14 cellular contexts compared by ENCODE assay signal in genomic region chr20:49324306-49324705, GRCh38. TPM values are rescaled to one million over a fixed set of nuclear protein-coding genes. Genes with fewer than 3 reads are reported as not detected.
DNase-seq lines count a peak whose midpoint lies in the region; ATAC-seq lines count a peak whose summit lies in the region.
"Had no signal": no experiment of that assay in that cellular context is flagged by ENCODE, and none has a peak within 500 bp of the region (broad histone marks: within the 10 kb centered on the region; RNA-seq: fewer than 3 reads in every experiment).

No MANE protein-coding gene starts in this region.

- H3K36me3 Mint-ChIP-seq in activated naive CD8-positive, alpha-beta T cell treated with anti-CD3 and anti-CD28 coated beads, Interleukin-2, amount 50 U/mL, for 24 hours (ENCODE audit: low read depth), result no peaks in the 10 kb centered on the region
- H3K36me3 Mint-ChIP-seq in naive thymus-derived CD4-positive, alpha-beta T cell, result no peaks in the 10 kb centered on the region
- no peaks in the 10 kb centered on the region for H3K36me3 Mint-ChIP-seq in immature natural killer cell

- H3K4me3 Mint-ChIP-seq in activated naive CD8-positive, alpha-beta T cell treated with anti-CD3 and anti-CD28 coated beads, Interleukin-2, amount 50 U/mL, for 24 hours, result no peak overlapping the region
- peak overlapping the region in 1 of 10 donors; percentile 32 for H3K4me3 Mint-ChIP-seq in naive thymus-derived CD4-positive, alpha-beta T cell
- no peak overlapping the region for H3K4me3 Mint-ChIP-seq in immature natural killer cell

- H3K9me2 ChIP-seq in GM23248 (ENCODE audit: insufficient read depth), result no peaks in the 10 kb centered on the region

- DNase-seq in GM23248 (no peak), immature natural killer cell (no peak)
- DNase-seq in activated naive CD8-positive, alpha-beta T cell treated with anti-CD3 and anti-CD28 coated beads, Interleukin-2, amount 50 U/mL, for 24 hours, result no peak
- no peak for DNase-seq in naive thymus-derived CD4-positive, alpha-beta T cell
- DNase-seq: activated CD8-positive, alpha-beta memory T cell treated with anti-CD3 and anti-CD28 coated beads, Interleukin-2, amount 50 U/mL, for 48 hours; activated naive CD4-positive, alpha-beta T cell; cerebellar nuclear complex; effector CD8-positive, alpha-beta T cell; NCI-H774; T1000 had no signal

- intact Hi-C loops in naive thymus-derived CD4-positive, alpha-beta T cell (cut with micrococcal nuclease), result no loop called here

- ATAC-seq in activated naive CD8-positive, alpha-beta T cell treated with anti-CD3 and anti-CD28 coated beads, Interleukin-2, amount 50 U/mL, for 24 hours, result no peak
- ATAC-seq in naive thymus-derived CD4-positive, alpha-beta T cell, result peak; percentile 42
- ATAC-seq in HG03108 (IDR thresholded peaks at IDR 0.05; ENCODE audit: unreplicated experiment) (no peak), HG02970 (IDR thresholded peaks at IDR 0.05; ENCODE audit: low FRiP score, unreplicated experiment) (no peak)

- H4K20me1 ChIP-seq in BLaER1 (no peaks in the 10 kb centered on the region), GM23248 (ENCODE audit: insufficient read depth) (no peaks in the 10 kb centered on the region)

- H3K27me3 Mint-ChIP-seq in activated naive CD8-positive, alpha-beta T cell treated with anti-CD3 and anti-CD28 coated beads, Interleukin-2, amount 50 U/mL, for 24 hours, result peaks cover 27% of the 10 kb centered on the region
- H3K27me3 Mint-ChIP-seq in naive thymus-derived CD4-positive, alpha-beta T cell, result peaks cover 17 to 61% (median 31%) of the 10 kb centered on the region in 5 donors
- peaks cover 6 to 13% (median 13%) of the 10 kb centered on the region in 3 donors for H3K27me3 Mint-ChIP-seq in immature natural killer cell (ENCODE audit: low read depth in 3 of 3)

- POLR2A ChIA-PET in naive thymus-derived CD4-positive, alpha-beta T cell (lab: Charles Lee), result no interaction called here

- H3K4me1 ChIP-seq in BLaER1, result peaks cover 17% of the 10 kb centered on the region
- H3K4me1 ChIP-seq in GM23248 (ENCODE audit: insufficient read depth), result peaks cover 19% of the 10 kb centered on the region
- peaks cover 4 to 9% of the 10 kb centered on the region in 2 donors for H3K4me1 ChIP-seq in naive thymus-derived CD4-positive, alpha-beta T cell (ENCODE audit: control insufficient read depth in 2 of 2, insufficient read depth in 2 of 2, low read length in 2 of 2)

- peak overlapping the region; percentile 70 for H3K27ac Mint-ChIP-seq in activated naive CD8-positive, alpha-beta T cell treated with anti-CD3 and anti-CD28 coated beads, Interleukin-2, amount 50 U/mL, for 24 hours
- peak overlapping the region in 3 of 9 donors; percentile 28 to 59 (median 34) for H3K27ac Mint-ChIP-seq in naive thymus-derived CD4-positive, alpha-beta T cell
- peak overlapping the region in 3 of 6 donors; percentile 37 to 77 (median 61) for H3K27ac Mint-ChIP-seq in immature natural killer cell

- in situ Hi-C loops in GM23248 (cut with MboI), result no loop called here

- peak overlapping the region; percentile 42 for H3K4me2 ChIP-seq in BLaER1
- H3K4me2 ChIP-seq in GM23248 (ENCODE audit: unreplicated experiment), result no peak overlapping the region

- H3F3A ChIP-seq in GM23248 (ENCODE audit: insufficient read depth), result peaks cover 20% of the 10 kb centered on the region

- H3K9ac ChIP-seq in BLaER1 (no peak overlapping the region; the same call in 1 of the 2 replicates), GM23248 (peak overlapping the region; percentile 28; the same call in 1 of the 2 replicates)

- H3K27me3 ChIP-seq in BLaER1, result peaks cover 5% of the 10 kb centered on the region; the same call in 1 of the 2 replicates
- peaks cover 15% of the 10 kb centered on the region for H3K27me3 ChIP-seq in GM23248 (replicated peaks; ENCODE audit: insufficient read depth)
- H3K27me3 ChIP-seq in naive thymus-derived CD4-positive, alpha-beta T cell (ENCODE audit: control insufficient read depth in 2 of 2, insufficient read depth in 2 of 2, low read length in 2 of 2), result peaks cover 6 to 15% of the 10 kb centered on the region in 2 donors
- H3K27me3 ChIP-seq: ascending aorta had no signal

- no peaks in the 10 kb centered on the region for H3K36me3 ChIP-seq in BLaER1
- H3K36me3 ChIP-seq in GM23248 (ENCODE audit: low read depth), result no peaks in the 10 kb centered on the region
- H3K36me3 ChIP-seq in naive thymus-derived CD4-positive, alpha-beta T cell (ENCODE audit: control insufficient read depth in 2 of 3, insufficient read depth in 3 of 3, low read length in 3 of 3), result no peaks in the 10 kb centered on the region
- H3K36me3 ChIP-seq: ascending aorta had no signal

- peaks cover 22% of the 10 kb centered on the region for H3K4me1 Mint-ChIP-seq in activated naive CD8-positive, alpha-beta T cell treated with anti-CD3 and anti-CD28 coated beads, Interleukin-2, amount 50 U/mL, for 24 hours
- H3K4me1 Mint-ChIP-seq in naive thymus-derived CD4-positive, alpha-beta T cell, result peaks cover 1 to 25% (median 20%) of the 10 kb centered on the region in 7 donors
- peaks cover 12 to 20% of the 10 kb centered on the region in 2 donors for H3K4me1 Mint-ChIP-seq in immature natural killer cell

- no peak overlapping the region for H3K4me3 ChIP-seq in BLaER1
- H3K4me3 ChIP-seq in GM23248, result no peak overlapping the region
- no peak overlapping the region for H3K4me3 ChIP-seq in naive thymus-derived CD4-positive, alpha-beta T cell (ENCODE audit: low read length)
- H3K4me3 ChIP-seq: ascending aorta had no signal

- WGBS in GM23248 (ENCODE audit: low coverage in 1 of 2, low lambda C conversion rate in 2 of 2, missing lambda C conversion rate in 2 of 2), 2 experiments, result 97 to 100% methylated on average over 5 of the region's 5 CpGs

- no peaks in the 10 kb centered on the region for H3K79me2 ChIP-seq in GM23248 (ENCODE audit: insufficient read depth)

- H3K9me3 Mint-ChIP-seq in activated naive CD8-positive, alpha-beta T cell treated with anti-CD3 and anti-CD28 coated beads, Interleukin-2, amount 50 U/mL, for 24 hours, result no peaks in the 10 kb centered on the region
- no peaks in the 10 kb centered on the region for H3K9me3 Mint-ChIP-seq in naive thymus-derived CD4-positive, alpha-beta T cell
- H3K9me3 Mint-ChIP-seq in immature natural killer cell, result no peaks in the 10 kb centered on the region

- CTCF ChIA-PET in naive thymus-derived CD4-positive, alpha-beta T cell (lab: Charles Lee), result interaction anchor here (0.7 to 1.6 kb wide), 2 partner anchors 81 to 185 kb away, joined by 3 to 4 read pairs; no protein-coding TSS in a partner anchor

- no peaks in the 10 kb centered on the region for H3K9me3 ChIP-seq in BLaER1
- no peaks in the 10 kb centered on the region for H3K9me3 ChIP-seq in GM23248 (ENCODE audit: low read depth)
- H3K9me3 ChIP-seq in naive thymus-derived CD4-positive, alpha-beta T cell (ENCODE audit: control insufficient read depth in 2 of 3, low read length in 3 of 3), result no peaks in the 10 kb centered on the region
- H3K9me3 ChIP-seq: ascending aorta had no signal

- H2AFZ ChIP-seq in GM23248, result peak overlapping the region; percentile 20; the same call in 1 of the 2 replicates

- H3K27ac ChIP-seq in BLaER1, result peak overlapping the region; percentile 31; the same call in 1 of the 2 replicates
- peak overlapping the region; percentile 44 for H3K27ac ChIP-seq in GM23248
- no peak overlapping the region for H3K27ac ChIP-seq in naive thymus-derived CD4-positive, alpha-beta T cell (ENCODE audit: low read depth, low read length)
- H3K27ac ChIP-seq: ascending aorta had no signal

RNA-seq across cellular contexts. Expression of gene ZNFX1, which starts 46.4 kb away (rescaled TPM):
- total RNA-seq in GM23248 (2014; rRNA removed; shearing (Covaris generic)), result 46.5 and 50.7 TPM in 2 replicates
- polyA plus RNA-seq in GM23248 (2016; fragmentation: Nextera tagmentation; extraction: Ambion mirVana) (47.3 and 49.2 TPM in 2 replicates), immature natural killer cell (10 to 100 TPM; 17.2 to 59.2 (median 17.9) TPM)
- total RNA-seq in naive thymus-derived CD4-positive, alpha-beta T cell, result 10 to 100 TPM; 45.0 to 83.7 (median 62.2) TPM
- polyA plus RNA-seq in naive thymus-derived CD4-positive, alpha-beta T cell, result 10 to 100 TPM; 34.5 to 79.5 TPM
